8 cellular contexts compared by ENCODE assay signal in the genomic region with DNA sequence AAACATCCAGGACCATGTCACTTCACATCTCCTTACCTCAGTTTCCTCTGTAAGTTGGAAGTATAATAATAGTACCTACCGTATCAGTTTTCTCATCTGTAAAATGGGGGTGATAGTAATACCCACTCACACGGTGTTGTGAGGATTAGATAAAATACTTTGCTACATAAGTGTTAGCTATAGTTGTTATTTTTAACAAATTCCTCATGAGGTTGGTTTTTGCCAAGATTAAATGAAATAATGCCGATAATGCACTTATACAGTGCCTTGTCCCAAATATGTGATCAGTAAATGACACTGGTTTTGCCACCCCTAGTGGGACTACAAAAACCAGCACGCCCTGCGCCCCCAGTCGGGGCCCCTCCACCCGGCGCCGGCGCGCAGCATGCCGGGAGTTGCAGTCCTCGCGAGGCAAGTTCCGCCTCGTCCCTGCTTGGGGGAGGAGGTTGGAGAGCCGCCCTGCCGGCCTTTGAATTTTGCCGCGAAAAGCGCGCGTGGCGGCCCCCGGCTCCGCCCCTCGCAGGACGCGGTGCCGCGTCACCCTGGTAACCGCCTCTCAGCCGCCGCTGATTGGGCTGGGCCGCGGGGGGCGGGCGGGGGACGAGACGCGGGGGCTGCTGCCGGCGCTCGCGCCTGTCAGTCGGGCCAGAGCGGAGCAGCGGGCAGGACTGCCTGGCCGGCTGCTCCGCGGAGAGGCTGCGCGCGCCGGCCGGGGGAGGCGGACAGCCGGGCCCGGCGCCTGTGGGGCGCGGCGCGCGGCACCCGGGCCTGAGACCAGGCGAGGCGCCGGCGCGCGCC. TPM values are rescaled to one million over a fixed set of nuclear protein-coding genes. Genes with fewer than 3 reads are reported as not detected.
DNase-seq lines count a peak whose midpoint lies in the region; ATAC-seq, FAIRE-seq and TF ChIP-seq lines count a peak whose summit lies in the region.

A gene (plus strand): TSS at position 639 of the 798 bp plus-strand sequence. CDS start 30,322 bp downstream, outside the sequence.

- H3K27ac ChIP-seq in HUES64 (ENCODE audit: low read depth, low read length) (peak within 1 kb of the TSS; percentile 35; the same call in 1 of the 2 replicates), OCI-LY1 (ENCODE audit: low read depth, low read length, poor library complexity, severe bottlenecking) (no peak within 1 kb of the TSS), endothelial cell of umbilical vein (ENCODE audit: insufficient read depth, low read depth, low read length) (no peak within 1 kb of the TSS)

- H2AFZ ChIP-seq in OCI-LY1 (ENCODE audit: low read length) = no peak within 1 kb of the TSS
- peak within 1 kb of the TSS; percentile 63 for H2AFZ ChIP-seq in endothelial cell of umbilical vein (ENCODE audit: low read depth, low read length)

- WGBS in HUES64 = under 1% methylated on average over 70 of the region's 72 CpGs

- H3K36me3 ChIP-seq in HUES64 (ENCODE audit: insufficient read depth, low read length) (no peaks in the 10 kb centered on the region), OCI-LY1 (ENCODE audit: insufficient read depth, low read length) (no peaks in the 10 kb centered on the region), endothelial cell of umbilical vein (ENCODE audit: control insufficient read depth in 2 of 2, extremely low read depth in 1 of 2, insufficient read depth in 2 of 2, low read length in 2 of 2) (no peaks in the 10 kb centered on the region)

- H3K4me3 ChIP-seq in HUES64 (ENCODE audit: low read length) (peak within 1 kb of the TSS; percentile 56), OCI-LY1 (ENCODE audit: low read depth, low read length, poor library complexity, severe bottlenecking) (peak within 1 kb of the TSS; percentile 62), endothelial cell of umbilical vein (replicated peaks in 1 of 3; ENCODE audit: insufficient read depth in 1 of 3, low read depth in 1 of 3, low read length in 3 of 3) (peak within 1 kb of the TSS; percentile 33 to 58 (median 33))

- CTCF ChIA-PET in endothelial cell of umbilical vein (lab: Charles Lee) = interaction anchor here (1.4 to 1.7 kb wide), 2 partner anchors 9 to 194 kb away, joined by 6 to 7 read pairs; no protein-coding TSS in a partner anchor

- no peaks in the 10 kb centered on the region for H3K9me2 ChIP-seq in OCI-LY1 (ENCODE audit: low read depth, low read length)

- H3K9me1 ChIP-seq in endothelial cell of umbilical vein (replicated peaks; ENCODE audit: control insufficient read depth, extremely low read depth, insufficient read depth, low read length) = no peaks in the 10 kb centered on the region

- TF ChIP-seq POLR2A in endothelial cell of umbilical vein (IDR thresholded peaks at IDR 0.05; ENCODE audit: low read depth, low read length) = peak; percentile 81

- 0 out of 2 replicates have a peak, but pooled peaks cover 5% of the 10 kb centered on the region for H3K4me1 ChIP-seq in HUES64 (ENCODE audit: insufficient read depth, low read length)
- H3K4me1 ChIP-seq in OCI-LY1 (ENCODE audit: insufficient read depth, low read length, severe bottlenecking) = peaks cover 2% of the 10 kb centered on the region
- no peaks in the 10 kb centered on the region for H3K4me1 ChIP-seq in endothelial cell of umbilical vein (ENCODE audit: control insufficient read depth, extremely low read depth, insufficient read depth, low read length)

- H3K4me2 ChIP-seq in OCI-LY1 (ENCODE audit: low read length) (peak within 1 kb of the TSS; percentile 61), endothelial cell of umbilical vein (ENCODE audit: insufficient read depth, low read length) (peak within 1 kb of the TSS; percentile 48)

- H4K20me1 ChIP-seq in OCI-LY1 (ENCODE audit: insufficient read depth, low read length) (no peaks in the 10 kb centered on the region), endothelial cell of umbilical vein (replicated peaks; ENCODE audit: control insufficient read depth, extremely low read depth, insufficient read depth, low read length) (no peaks in the 10 kb centered on the region)

- H3K9me3 ChIP-seq in HUES64 (ENCODE audit: insufficient read depth, low read depth, low read length) (no peaks in the 10 kb centered on the region), OCI-LY1 (ENCODE audit: low read length) (no peaks in the 10 kb centered on the region), endothelial cell of umbilical vein (replicated peaks; ENCODE audit: control insufficient read depth, insufficient read depth, low read length) (no peaks in the 10 kb centered on the region)

- peaks cover 62% of the 10 kb centered on the region for H3K27me3 ChIP-seq in HUES64 (ENCODE audit: insufficient read depth, low read length)
- no peaks in the 10 kb centered on the region for H3K27me3 ChIP-seq in OCI-LY1 (ENCODE audit: insufficient read depth, low read length)
- peaks cover 23 to 28% of the 10 kb centered on the region in 2 experiments for H3K27me3 ChIP-seq in endothelial cell of umbilical vein (ENCODE audit: control insufficient read depth in 2 of 2, insufficient read depth in 2 of 2, low read length in 2 of 2)

- TF ChIP-seq CTCF in D721Med (IDR thresholded peaks at IDR 0.05; ENCODE audit: insufficient read depth, missing control alignments) (no peak), OCI-LY1 (IDR thresholded peaks at IDR 0.05; ENCODE audit: low read length) (no peak), endothelial cell of umbilical vein (IDR thresholded peaks at IDR 0.05; ENCODE audit: extremely low read depth in 1 of 2, insufficient read depth in 1 of 2, low read depth in 1 of 2, low read length in 2 of 2) (no peak)

- H3K79me2 ChIP-seq in OCI-LY1 (ENCODE audit: insufficient read depth, low read length) (no peaks in the 10 kb centered on the region), endothelial cell of umbilical vein (ENCODE audit: control insufficient read depth, insufficient read depth, low read length) (no peaks in the 10 kb centered on the region)

- H3K9ac ChIP-seq in HUES64 (ENCODE audit: low read depth, low read length) (peak within 1 kb of the TSS; percentile 56), OCI-LY1 (ENCODE audit: low read length) (peak within 1 kb of the TSS; percentile 46; the same call in 1 of the 2 replicates), endothelial cell of umbilical vein (replicated peaks; ENCODE audit: extremely low read depth, insufficient read depth, low read length) (no peak within 1 kb of the TSS)

- FAIRE-seq in D721Med (lab: Jason Lieb, UNC) (no peak), endothelial cell of umbilical vein (lab: Jason Lieb, UNC) (peak; percentile 88)

- POLR2A ChIA-PET in endothelial cell of umbilical vein (lab: Charles Lee) = no interaction called here

- no peaks in the 10 kb centered on the region for H3F3A ChIP-seq in OCI-LY1 (ENCODE audit: insufficient read depth, low read length)

- peak; percentile 92 for ATAC-seq in GM21515 (IDR thresholded peaks at IDR 0.05; ENCODE audit: unreplicated experiment)

- dilution Hi-C loops in endothelial cell of umbilical vein (cut with MboI; ENCODE audit: extremely low pct_ligation_motif_present, low sequenced_read_pairs) = no loop called here

- DNase-seq in D721Med (ENCODE audit: insufficient read length, low spot score) (peak; percentile 96), activated T-cell treated with anti-CD3 and anti-CD28 coated beads for 1 hour (ENCODE audit: low read depth) (peak; percentile 92), endothelial cell of umbilical vein (ENCODE audit: low read depth, low spot score) (peak; percentile 98), midbrain (lab: John Stamatoyannopoulos, UW) (peak; percentile 99)
- DNase-seq in stimulated activated CD8-positive, alpha-beta memory T cell treated with anti-CD3 and anti-CD28 coated beads, Interleukin-15, amount 100 ng/mL, for 48 hours (ENCODE audit: low read depth in 2 of 2) = peak; percentile 94 to 96

- no TSS peak for BruUV-seq in endothelial cell of umbilical vein (replicated peaks; lab: Mats Ljungman, UMichigan)

- intact Hi-C loops in endothelial cell of umbilical vein (cut with micrococcal nuclease) = loop anchor here (1.0 to 10.0 kb wide), 4 partner anchors 23 to 194 kb away; a partner anchor contains a TSS

TF ChIP-seq in endothelial cell of umbilical vein, 7 proteins besides CTCF, POLR2A, EP300 and RAD21:
- TF ChIP-seq POLR2AphosphoS5 (IDR thresholded peaks at IDR 0.05; ENCODE audit: insufficient read depth, low read depth, low read length) = peak; percentile 86
- TF ChIP-seq FOS (IDR thresholded peaks at IDR 0.05; ENCODE audit: borderline replicate concordance, insufficient read depth, low read length) = no peak
- TF ChIP-seq, protein P1, sequence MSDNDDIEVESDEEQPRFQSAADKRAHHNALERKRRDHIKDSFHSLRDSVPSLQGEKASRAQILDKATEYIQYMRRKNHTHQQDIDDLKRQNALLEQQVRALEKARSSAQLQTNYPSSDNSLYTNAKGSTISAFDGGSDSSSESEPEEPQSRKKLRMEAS (IDR thresholded peaks at IDR 0.05; ENCODE audit: insufficient read depth, insufficient read length) = peak; percentile 81
TF ChIP-seq in endothelial cell of umbilical vein: peak in this region for 2.

RNA-seq across cellular contexts. Expression of the gene that starts here (rescaled TPM):
- polyA plus RNA-seq in HUES64 (2013, experiment 1 of 2) = 3.2 TPM
- 2.4 TPM for polyA plus RNA-seq in HUES64 (2013, experiment 2 of 2)
- 0.69 and 1.7 TPM in 2 replicates for total RNA-seq in endothelial cell of umbilical vein
- 0.62 and 0.76 TPM in 2 replicates for polyA plus RNA-seq in endothelial cell of umbilical vein
- 0.56 and 0.63 TPM in 2 replicates for polyA plus RNA-seq in endothelial cell of umbilical vein (2011; cell fraction: cytosol; rRNA removed)
- polyA plus RNA-seq in endothelial cell of umbilical vein (2011; cell fraction: nucleus; rRNA removed) = 0.29 and 0.62 TPM in 2 replicates
- polyA plus RNA-seq in endothelial cell of umbilical vein (2012) = 0.45 and 0.79 TPM in 2 replicates
- 0.45 and 0.92 TPM in 2 replicates for polyA minus RNA-seq in endothelial cell of umbilical vein
- polyA minus RNA-seq in endothelial cell of umbilical vein (2011; cell fraction: cytosol; rRNA and poly(A)+ RNA removed) = 4.0 TPM
- polyA minus RNA-seq in endothelial cell of umbilical vein (2011; cell fraction: nucleus; rRNA and poly(A)+ RNA removed) = 0.67 and 0.72 TPM in 2 replicates
